Comparison of ENCODE assay signal across 34 cellular contexts in genomic region chr12:1948883-1949282, GRCh38. TPM values are rescaled to one million over a fixed set of nuclear protein-coding genes. Genes with fewer than 3 reads are reported as not detected.
A peak's percentile ranks its signal among the peaks of the same experiment; 100 is the strongest.
DNase-seq lines count a peak whose midpoint lies in the region; ATAC-seq and TF ChIP-seq lines count a peak whose summit lies in the region.
"Had no signal": no experiment of that assay in that cellular context is flagged by ENCODE, and none has a peak within 500 bp of the region (broad histone marks: within the 10 kb centered on the region; RNA-seq: fewer than 3 reads in every experiment).

No MANE protein-coding gene starts in this region.

- no peak for TF ChIP-seq EP300 in transverse colon (IDR thresholded peaks at IDR 0.05; ENCODE audit: low read depth)

- H2AFZ ChIP-seq in trophoblast cell (ENCODE audit: insufficient read depth, low read length, poor library complexity) = no peak overlapping the region

- no peak overlapping the region for H2BK120ac ChIP-seq in trophoblast cell (ENCODE audit: insufficient read depth, low read length, poor library complexity)

- H3K4me1 ChIP-seq in esophagus squamous epithelium (peaks cover 9 to 27% (median 20%) of the 10 kb centered on the region in 3 donors), trophoblast cell (ENCODE audit: control insufficient read depth in 1 of 2, insufficient read depth in 2 of 2, low read length in 2 of 2) (peaks cover 2 to 5% of the 10 kb centered on the region in 2 experiments), transverse colon (peaks cover 6 to 21% (median 10%) of the 10 kb centered on the region in 4 donors)
- H3K4me1 ChIP-seq: BLaER1 treated with 17β-estradiol and CSF1 and Interleukin-3, amounts not matched to agents 10 nM and 100 nM; Caco-2; gastrocnemius medialis had no signal

- no peak overlapping the region for H3K14ac ChIP-seq in trophoblast cell (ENCODE audit: low read length)

- H2BK12ac ChIP-seq in trophoblast cell (ENCODE audit: low read length) = no peak overlapping the region

- ATAC-seq in activated T-helper 17 cell treated with anti-CD3 and anti-CD28 coated beads, Interleukin-2, amount 50 U/mL, for 72 hours (replicated peaks) = no peak
- ATAC-seq: effector memory CD8-positive, alpha-beta T cell; gastrocnemius medialis; natural killer cell treated with Interleukin-12 subunit alpha and Interleukin-12 subunit beta and Interleukin-15 and Interleukin-18, amount 100 ng/mL, for 72 hours; Panc1; stimulated activated naive B cell treated with anti-CD40 and anti-IgM and Interleukin-4, amounts not matched to agents 10 μg/mL and 1 μg/mL and 100 μg/mL, for 72 hours had no signal

- WGBS in esophagus squamous epithelium, 2 donors = 75 to 92% methylated on average over 6 to 7 of the region's 11 CpGs
- no CpG with 5 or more reads among the region's 11 CpGs for WGBS in trophoblast cell (ENCODE audit: extremely low coverage, insufficient coverage, insufficient read length)
- WGBS in transverse colon (ENCODE audit: low coverage in 1 of 2), 2 donors = 50 to 74% methylated on average over 4 to 11 of the region's 11 CpGs

- H3K23ac ChIP-seq in trophoblast cell (ENCODE audit: low read length) = no peak overlapping the region

- H3K36me3 ChIP-seq in esophagus squamous epithelium = peaks cover 4 to 83% (median 22%) of the 10 kb centered on the region in 3 donors
- peaks cover 18 to 22% of the 10 kb centered on the region in 2 experiments for H3K36me3 ChIP-seq in trophoblast cell (ENCODE audit: control insufficient read depth in 1 of 2, insufficient read depth in 2 of 2, low read length in 2 of 2)
- H3K36me3 ChIP-seq in transverse colon = peaks cover 0 to 37% (median 16%) of the 10 kb centered on the region in 4 donors

- H4K8ac ChIP-seq in trophoblast cell (ENCODE audit: low read depth, low read length) = no peak overlapping the region

- H3K4ac ChIP-seq in trophoblast cell (ENCODE audit: low read depth, low read length) = no peak overlapping the region

- peaks cover 94% of the 10 kb centered on the region for H3K36me3 Mint-ChIP-seq in activated T-helper 17 cell treated with anti-CD3 and anti-CD28 coated beads, Interleukin-2, amount 50 U/mL, for 72 hours (ENCODE audit: low read depth)

- H2BK5ac ChIP-seq in trophoblast cell (ENCODE audit: low read depth, low read length, poor library complexity) = no peak overlapping the region

- H3K4me2 ChIP-seq in trophoblast cell (ENCODE audit: low read length) = no peak overlapping the region
- H3K4me2 ChIP-seq: BLaER1 treated with 17β-estradiol and CSF1 and Interleukin-3, amounts not matched to agents 10 nM and 100 nM had no signal

- no peak for TF ChIP-seq CTCF in esophagus squamous epithelium (IDR thresholded peaks at IDR 0.05)
- no peak for TF ChIP-seq CTCF in transverse colon (IDR thresholded peaks at IDR 0.05)

- no peaks in the 10 kb centered on the region for H3K79me2 ChIP-seq in trophoblast cell (ENCODE audit: control insufficient read depth, insufficient read depth, low read length, poor library complexity)

- H3K4me1 Mint-ChIP-seq in activated T-helper 17 cell treated with anti-CD3 and anti-CD28 coated beads, Interleukin-2, amount 50 U/mL, for 72 hours = no peaks in the 10 kb centered on the region
- H3K4me1 Mint-ChIP-seq: activated B cell treated with CpG ODN at 0.5 μM for 24 hours; immature natural killer cell; stimulated activated naive B cell treated with anti-CD40 and anti-IgM and Interleukin-4, amounts not matched to agents 10 μg/mL and 1 μg/mL and 100 μg/mL, for 72 hours had no signal

- H3K27me3 Mint-ChIP-seq in activated T-helper 17 cell treated with anti-CD3 and anti-CD28 coated beads, Interleukin-2, amount 50 U/mL, for 72 hours = no peaks in the 10 kb centered on the region
- H3K27me3 Mint-ChIP-seq: activated B cell treated with CpG ODN at 0.5 μM for 24 hours; effector memory CD8-positive, alpha-beta T cell; natural killer cell treated with Interleukin-12 subunit alpha and Interleukin-12 subunit beta and Interleukin-15 and Interleukin-18, amount 100 ng/mL, for 72 hours; stimulated activated naive B cell treated with anti-CD40 and anti-IgM and Interleukin-4, amounts not matched to agents 10 μg/mL and 1 μg/mL and 100 μg/mL, for 72 hours had no signal

- in situ Hi-C loops in transverse colon (cut with MboI; ENCODE audit: low pct_ligation_motif_present in 1 of 4, low pct_unique_long_range_greater_than_20kb in 1 of 4, low sequenced_read_pairs in 3 of 4) = no loop called here

- intact Hi-C loops in esophagus squamous epithelium (cut with DNase I) = loop anchor here (10.0 kb wide), 1 partner anchor 96 kb away; no protein-coding TSS in a partner anchor
- intact Hi-C loops in transverse colon (cut with DNase I; ENCODE audit: low total_unique reads) = loop anchor here (10.0 kb wide), 1 partner anchor 636 kb away; no protein-coding TSS in a partner anchor

- H3K79me1 ChIP-seq in trophoblast cell (ENCODE audit: low read length) = no peaks in the 10 kb centered on the region

- no peaks in the 10 kb centered on the region for H3K9me3 ChIP-seq in esophagus squamous epithelium
- no peaks in the 10 kb centered on the region for H3K9me3 ChIP-seq in trophoblast cell (ENCODE audit: insufficient read depth, low read depth, low read length)
- no peaks in the 10 kb centered on the region for H3K9me3 ChIP-seq in transverse colon
- H3K9me3 ChIP-seq: Caco-2, gastrocnemius medialis, left lung, MG63, right atrium auricular region, testis had no signal

- TF ChIP-seq POLR2A in esophagus squamous epithelium (IDR thresholded peaks at IDR 0.05) = no peak
- TF ChIP-seq POLR2A in transverse colon (IDR thresholded peaks at IDR 0.05) = no peak

- H3K27ac Mint-ChIP-seq in activated T-helper 17 cell treated with anti-CD3 and anti-CD28 coated beads, Interleukin-2, amount 50 U/mL, for 72 hours = peak overlapping the region; percentile 32
- H3K27ac Mint-ChIP-seq: activated B cell treated with CpG ODN at 0.5 μM for 24 hours; activated naive CD4-positive, alpha-beta T cell treated with anti-CD3 and anti-CD28 coated beads for 36 hours; immature natural killer cell; mesothelial cell of epicardium; stimulated activated naive B cell treated with anti-CD40 and anti-IgM and Interleukin-4, amounts not matched to agents 10 μg/mL and 1 μg/mL and 100 μg/mL, for 72 hours had no signal

- H2AK5ac ChIP-seq in trophoblast cell (ENCODE audit: low read length) = peak overlapping the region; percentile 10

- H4K91ac ChIP-seq in trophoblast cell (ENCODE audit: low read depth, low read length) = no peak overlapping the region

- no peak overlapping the region for H3K18ac ChIP-seq in trophoblast cell (ENCODE audit: low read length)

- H4K12ac ChIP-seq in trophoblast cell (ENCODE audit: low read depth, low read length) = no peak overlapping the region

- H3K27ac ChIP-seq in esophagus squamous epithelium = peak overlapping the region; percentile 61 to 76 (median 66)
- no peak overlapping the region for H3K27ac ChIP-seq in trophoblast cell (ENCODE audit: low read depth, low read length)
- H3K27ac ChIP-seq in transverse colon = peak overlapping the region; percentile 68 to 86 (median 82)
- H3K27ac ChIP-seq: BLaER1 treated with 17β-estradiol and CSF1 and Interleukin-3, amounts not matched to agents 10 nM and 100 nM; gastrocnemius medialis; testis had no signal

- H3K4me3 ChIP-seq in esophagus squamous epithelium (no peak overlapping the region), trophoblast cell (ENCODE audit: low read depth, low read length) (no peak overlapping the region), transverse colon (no peak overlapping the region)
- H3K4me3 ChIP-seq: BLaER1 treated with 17β-estradiol and CSF1 and Interleukin-3, amounts not matched to agents 10 nM and 100 nM; gastrocnemius medialis; left lung; MG63; right atrium auricular region; testis had no signal

- DNase-seq in esophagus squamous epithelium (lab: John Stamatoyannopoulos, UW) (no peak), trophoblast cell (no peak), transverse colon (no peak), OCI-M2 (lab: John Stamatoyannopoulos, UW; ENCODE audit: unreplicated experiment) (no peak), NCI-H748 (lab: John Stamatoyannopoulos, UW; ENCODE audit: unreplicated experiment) (no peak)
- DNase-seq in activated T-cell treated with anti-CD3 and anti-CD28 coated beads, Interleukin-2, amount 50 U/mL, for 1 hour = no peak
- DNase-seq: activated B cell treated with CpG ODN at 0.5 μM for 24 hours; activated CD4-positive, alpha-beta T cell treated with anti-CD3 and anti-CD28 coated beads, Interleukin-2, amount 50 U/mL, for 1 hour; activated naive CD4-positive, alpha-beta T cell treated with anti-CD3 and anti-CD28 coated beads for 36 hours; amniotic stem cell; Caco-2; cortex of kidney; DMS79; effector memory CD8-positive, alpha-beta T cell; gastrocnemius medialis; GDM1; HCEC 1CT; hypothalamus; immature natural killer cell; KBM-7; left lung; MG63; NCI-H1105 treated with DMSO at 0.1 percent for 48 hours; NCI-H1930; NCI-H526; SHP77; stimulated activated naive B cell treated with anti-CD40 and anti-IgM and Interleukin-4, amounts not matched to agents 10 μg/mL and 1 μg/mL and 100 μg/mL, for 72 hours; testis had no signal

- no peak overlapping the region for H3K9ac ChIP-seq in trophoblast cell (ENCODE audit: low read length)
- H3K9ac ChIP-seq: BLaER1 treated with 17β-estradiol and CSF1 and Interleukin-3, amounts not matched to agents 10 nM and 100 nM had no signal

- H3K27me3 ChIP-seq in esophagus squamous epithelium = no peaks in the 10 kb centered on the region
- no peaks in the 10 kb centered on the region for H3K27me3 ChIP-seq in trophoblast cell (ENCODE audit: insufficient read depth, low read length)
- no peaks in the 10 kb centered on the region for H3K27me3 ChIP-seq in transverse colon
- H3K27me3 ChIP-seq: BLaER1 treated with 17β-estradiol and CSF1 and Interleukin-3, amounts not matched to agents 10 nM and 100 nM; gastrocnemius medialis; left lung; MG63; right atrium auricular region; testis had no signal

- H3K9me3 Mint-ChIP-seq in activated T-helper 17 cell treated with anti-CD3 and anti-CD28 coated beads, Interleukin-2, amount 50 U/mL, for 72 hours = no peaks in the 10 kb centered on the region
- H3K9me3 Mint-ChIP-seq: effector memory CD8-positive, alpha-beta T cell; immature natural killer cell; natural killer cell treated with Interleukin-12 subunit alpha and Interleukin-12 subunit beta and Interleukin-15 and Interleukin-18, amount 100 ng/mL, for 72 hours had no signal

- no peak overlapping the region for H3K4me3 Mint-ChIP-seq in activated T-helper 17 cell treated with anti-CD3 and anti-CD28 coated beads, Interleukin-2, amount 50 U/mL, for 72 hours
- H3K4me3 Mint-ChIP-seq: activated B cell treated with CpG ODN at 0.5 μM for 24 hours; activated naive CD4-positive, alpha-beta T cell treated with anti-CD3 and anti-CD28 coated beads for 36 hours; effector memory CD8-positive, alpha-beta T cell; immature natural killer cell; mesothelial cell of epicardium; natural killer cell treated with Interleukin-12 subunit alpha and Interleukin-12 subunit beta and Interleukin-15 and Interleukin-18, amount 100 ng/mL, for 72 hours; stimulated activated naive B cell treated with anti-CD40 and anti-IgM and Interleukin-4, amounts not matched to agents 10 μg/mL and 1 μg/mL and 100 μg/mL, for 72 hours had no signal

RNA-seq across cellular contexts. Expression of gene CACNA2D4, which starts 30.4 kb away (rescaled TPM):
- 10 to 100 TPM; 13.7 to 23.0 TPM for total RNA-seq in activated T-helper 17 cell treated with anti-CD3 and anti-CD28 coated beads, Interleukin-2, amount 50 U/mL, for 72 hours
- 1 to 10 TPM in 2 of 4 donors, under 1 TPM in 2; 0.27 to 3.1 (median 0.92) TPM for total RNA-seq in esophagus squamous epithelium
- polyA plus RNA-seq in trophoblast cell (2013) = 0.03 and 0.06 TPM in 2 replicates
- 10 to 100 TPM in 1 of 4 donors, 1 to 10 TPM in 2, not detected in 1; 6.5 to 22.8 (median 7.2) TPM for total RNA-seq in transverse colon

RNA-seq across cellular contexts. Expression of gene DCP1B, which starts 55.4 kb away (rescaled TPM):
- total RNA-seq in activated T-helper 17 cell treated with anti-CD3 and anti-CD28 coated beads, Interleukin-2, amount 50 U/mL, for 72 hours = 10 to 100 TPM; 16.9 to 19.7 TPM
- total RNA-seq in esophagus squamous epithelium (10 to 100 TPM in 2 of 4 donors, 1 to 10 TPM in 2; 4.0 to 15.5 (median 10.8) TPM), transverse colon (10 to 100 TPM; 17.3 to 26.2 (median 20.6) TPM)
- polyA plus RNA-seq in trophoblast cell (2013) = 15.3 and 15.8 TPM in 2 replicates
